ENCODE assay signal across 1 cellular context in the genomic region with DNA sequence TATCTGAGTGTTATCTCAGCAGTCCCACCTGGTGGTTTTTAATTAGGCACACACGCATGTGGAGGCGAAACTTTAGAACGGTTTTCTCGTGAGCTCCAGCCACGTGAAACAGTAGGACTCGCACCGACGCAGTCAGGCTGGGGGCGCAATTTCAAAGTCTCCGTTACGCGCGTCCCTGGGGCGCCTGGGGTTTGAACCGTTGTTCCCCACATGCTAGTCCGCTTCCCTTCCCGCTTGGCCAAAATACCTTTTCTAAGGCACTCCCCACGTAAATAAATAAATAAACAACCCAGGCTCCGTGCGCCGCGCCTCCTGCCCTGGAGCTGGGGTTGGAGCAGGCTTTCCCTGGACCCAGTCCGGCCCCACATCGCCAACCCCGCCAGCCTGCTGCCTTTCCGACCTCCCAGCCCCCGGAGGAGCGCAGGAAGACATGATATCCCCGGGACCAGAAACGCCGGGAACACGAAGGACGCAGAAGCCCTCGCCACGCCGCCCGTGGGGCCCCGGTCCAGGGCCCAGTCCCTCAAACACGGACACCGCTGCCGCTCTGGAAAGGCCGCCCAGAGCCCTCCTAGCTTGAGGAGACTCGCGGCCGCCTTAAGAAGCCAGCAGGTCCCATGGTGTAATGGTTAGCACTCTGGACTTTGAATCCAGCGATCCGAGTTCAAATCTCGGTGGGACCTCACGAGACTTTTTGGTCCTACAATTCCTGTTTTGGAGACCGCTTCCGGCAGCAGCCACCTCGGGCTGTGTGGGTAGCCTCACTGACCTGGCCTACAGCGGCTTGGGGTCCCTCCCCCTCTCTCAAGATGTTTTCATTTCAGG.
TF ChIP-seq lines count a peak whose summit lies in the region.

No MANE protein-coding gene starts in this region.

TF ChIP-seq in HepG2, 621 proteins besides CTCF, POLR2A, EP300 and RAD21 (continued from another document and continues in another):
- TF ChIP-seq, protein P1, sequence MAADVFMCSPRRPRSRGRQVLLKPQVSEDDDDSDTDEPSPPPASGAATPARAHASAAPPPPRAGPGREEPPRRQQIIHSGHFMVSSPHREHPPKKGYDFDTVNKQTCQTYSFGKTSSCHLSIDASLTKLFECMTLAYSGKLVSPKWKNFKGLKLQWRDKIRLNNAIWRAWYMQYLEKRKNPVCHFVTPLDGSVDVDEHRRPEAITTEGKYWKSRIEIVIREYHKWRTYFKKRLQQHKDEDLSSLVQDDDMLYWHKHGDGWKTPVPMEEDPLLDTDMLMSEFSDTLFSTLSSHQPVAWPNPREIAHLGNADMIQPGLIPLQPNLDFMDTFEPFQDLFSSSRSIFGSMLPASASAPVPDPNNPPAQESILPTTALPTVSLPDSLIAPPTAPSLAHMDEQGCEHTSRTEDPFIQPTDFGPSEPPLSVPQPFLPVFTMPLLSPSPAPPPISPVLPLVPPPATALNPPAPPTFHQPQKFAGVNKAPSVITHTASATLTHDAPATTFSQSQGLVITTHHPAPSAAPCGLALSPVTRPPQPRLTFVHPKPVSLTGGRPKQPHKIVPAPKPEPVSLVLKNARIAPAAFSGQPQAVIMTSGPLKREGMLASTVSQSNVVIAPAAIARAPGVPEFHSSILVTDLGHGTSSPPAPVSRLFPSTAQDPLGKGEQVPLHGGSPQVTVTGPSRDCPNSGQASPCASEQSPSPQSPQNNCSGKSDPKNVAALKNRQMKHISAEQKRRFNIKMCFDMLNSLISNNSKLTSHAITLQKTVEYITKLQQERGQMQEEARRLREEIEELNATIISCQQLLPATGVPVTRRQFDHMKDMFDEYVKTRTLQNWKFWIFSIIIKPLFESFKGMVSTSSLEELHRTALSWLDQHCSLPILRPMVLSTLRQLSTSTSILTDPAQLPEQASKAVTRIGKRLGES (CRISPR knock-in tag; IDR thresholded peaks at IDR 0.05; ENCODE audit: borderline replicate concordance): 0 out of 2 replicates have a peak, but pooled peaks have one; percentile 43
- TF ChIP-seq, protein P2, sequence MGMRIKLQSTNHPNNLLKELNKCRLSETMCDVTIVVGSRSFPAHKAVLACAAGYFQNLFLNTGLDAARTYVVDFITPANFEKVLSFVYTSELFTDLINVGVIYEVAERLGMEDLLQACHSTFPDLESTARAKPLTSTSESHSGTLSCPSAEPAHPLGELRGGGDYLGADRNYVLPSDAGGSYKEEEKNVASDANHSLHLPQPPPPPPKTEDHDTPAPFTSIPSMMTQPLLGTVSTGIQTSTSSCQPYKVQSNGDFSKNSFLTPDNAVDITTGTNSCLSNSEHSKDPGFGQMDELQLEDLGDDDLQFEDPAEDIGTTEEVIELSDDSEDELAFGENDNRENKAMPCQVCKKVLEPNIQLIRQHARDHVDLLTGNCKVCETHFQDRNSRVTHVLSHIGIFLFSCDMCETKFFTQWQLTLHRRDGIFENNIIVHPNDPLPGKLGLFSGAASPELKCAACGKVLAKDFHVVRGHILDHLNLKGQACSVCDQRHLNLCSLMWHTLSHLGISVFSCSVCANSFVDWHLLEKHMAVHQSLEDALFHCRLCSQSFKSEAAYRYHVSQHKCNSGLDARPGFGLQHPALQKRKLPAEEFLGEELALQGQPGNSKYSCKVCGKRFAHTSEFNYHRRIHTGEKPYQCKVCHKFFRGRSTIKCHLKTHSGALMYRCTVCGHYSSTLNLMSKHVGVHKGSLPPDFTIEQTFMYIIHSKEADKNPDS (CRISPR knock-in tag; IDR thresholded peaks at IDR 0.05): peak; percentile 40; the same call in 1 of the 2 replicates
- TF ChIP-seq, protein P3, sequence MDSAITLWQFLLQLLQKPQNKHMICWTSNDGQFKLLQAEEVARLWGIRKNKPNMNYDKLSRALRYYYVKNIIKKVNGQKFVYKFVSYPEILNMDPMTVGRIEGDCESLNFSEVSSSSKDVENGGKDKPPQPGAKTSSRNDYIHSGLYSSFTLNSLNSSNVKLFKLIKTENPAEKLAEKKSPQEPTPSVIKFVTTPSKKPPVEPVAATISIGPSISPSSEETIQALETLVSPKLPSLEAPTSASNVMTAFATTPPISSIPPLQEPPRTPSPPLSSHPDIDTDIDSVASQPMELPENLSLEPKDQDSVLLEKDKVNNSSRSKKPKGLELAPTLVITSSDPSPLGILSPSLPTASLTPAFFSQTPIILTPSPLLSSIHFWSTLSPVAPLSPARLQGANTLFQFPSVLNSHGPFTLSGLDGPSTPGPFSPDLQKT (CRISPR knock-in tag; IDR thresholded peaks at IDR 0.05; ENCODE audit: borderline replicate concordance): peak; percentile 97
- no peak for TF ChIP-seq ZNF672 (CRISPR knock-in tag; IDR thresholded peaks at IDR 0.05)
- TF ChIP-seq CHD4 (IDR thresholded peaks at IDR 0.05; ENCODE audit: borderline replicate concordance, low read length): 0 out of 2 replicates have a peak, but pooled peaks have one; percentile 7
- peak; percentile 69 for TF ChIP-seq KAT7 (CRISPR knock-in tag; IDR thresholded peaks at IDR 0.05; ENCODE audit: borderline replicate concordance)
- peak; percentile 92 for TF ChIP-seq GFI1 (CRISPR knock-in tag; IDR thresholded peaks at IDR 0.05; ENCODE audit: borderline replicate concordance)
- TF ChIP-seq ZBTB21 (CRISPR knock-in tag; IDR thresholded peaks at IDR 0.05): peak; percentile 17; the same call in 1 of the 2 replicates
- TF ChIP-seq, protein P4, sequence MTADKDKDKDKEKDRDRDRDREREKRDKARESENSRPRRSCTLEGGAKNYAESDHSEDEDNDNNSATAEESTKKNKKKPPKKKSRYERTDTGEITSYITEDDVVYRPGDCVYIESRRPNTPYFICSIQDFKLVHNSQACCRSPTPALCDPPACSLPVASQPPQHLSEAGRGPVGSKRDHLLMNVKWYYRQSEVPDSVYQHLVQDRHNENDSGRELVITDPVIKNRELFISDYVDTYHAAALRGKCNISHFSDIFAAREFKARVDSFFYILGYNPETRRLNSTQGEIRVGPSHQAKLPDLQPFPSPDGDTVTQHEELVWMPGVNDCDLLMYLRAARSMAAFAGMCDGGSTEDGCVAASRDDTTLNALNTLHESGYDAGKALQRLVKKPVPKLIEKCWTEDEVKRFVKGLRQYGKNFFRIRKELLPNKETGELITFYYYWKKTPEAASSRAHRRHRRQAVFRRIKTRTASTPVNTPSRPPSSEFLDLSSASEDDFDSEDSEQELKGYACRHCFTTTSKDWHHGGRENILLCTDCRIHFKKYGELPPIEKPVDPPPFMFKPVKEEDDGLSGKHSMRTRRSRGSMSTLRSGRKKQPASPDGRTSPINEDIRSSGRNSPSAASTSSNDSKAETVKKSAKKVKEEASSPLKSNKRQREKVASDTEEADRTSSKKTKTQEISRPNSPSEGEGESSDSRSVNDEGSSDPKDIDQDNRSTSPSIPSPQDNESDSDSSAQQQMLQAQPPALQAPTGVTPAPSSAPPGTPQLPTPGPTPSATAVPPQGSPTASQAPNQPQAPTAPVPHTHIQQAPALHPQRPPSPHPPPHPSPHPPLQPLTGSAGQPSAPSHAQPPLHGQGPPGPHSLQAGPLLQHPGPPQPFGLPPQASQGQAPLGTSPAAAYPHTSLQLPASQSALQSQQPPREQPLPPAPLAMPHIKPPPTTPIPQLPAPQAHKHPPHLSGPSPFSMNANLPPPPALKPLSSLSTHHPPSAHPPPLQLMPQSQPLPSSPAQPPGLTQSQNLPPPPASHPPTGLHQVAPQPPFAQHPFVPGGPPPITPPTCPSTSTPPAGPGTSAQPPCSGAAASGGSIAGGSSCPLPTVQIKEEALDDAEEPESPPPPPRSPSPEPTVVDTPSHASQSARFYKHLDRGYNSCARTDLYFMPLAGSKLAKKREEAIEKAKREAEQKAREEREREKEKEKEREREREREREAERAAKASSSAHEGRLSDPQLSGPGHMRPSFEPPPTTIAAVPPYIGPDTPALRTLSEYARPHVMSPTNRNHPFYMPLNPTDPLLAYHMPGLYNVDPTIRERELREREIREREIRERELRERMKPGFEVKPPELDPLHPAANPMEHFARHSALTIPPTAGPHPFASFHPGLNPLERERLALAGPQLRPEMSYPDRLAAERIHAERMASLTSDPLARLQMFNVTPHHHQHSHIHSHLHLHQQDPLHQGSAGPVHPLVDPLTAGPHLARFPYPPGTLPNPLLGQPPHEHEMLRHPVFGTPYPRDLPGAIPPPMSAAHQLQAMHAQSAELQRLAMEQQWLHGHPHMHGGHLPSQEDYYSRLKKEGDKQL (CRISPR knock-in tag; IDR thresholded peaks at IDR 0.05; ENCODE audit: low read depth): no peak; the same call in 1 of the 2 replicates
- TF ChIP-seq, protein P5, sequence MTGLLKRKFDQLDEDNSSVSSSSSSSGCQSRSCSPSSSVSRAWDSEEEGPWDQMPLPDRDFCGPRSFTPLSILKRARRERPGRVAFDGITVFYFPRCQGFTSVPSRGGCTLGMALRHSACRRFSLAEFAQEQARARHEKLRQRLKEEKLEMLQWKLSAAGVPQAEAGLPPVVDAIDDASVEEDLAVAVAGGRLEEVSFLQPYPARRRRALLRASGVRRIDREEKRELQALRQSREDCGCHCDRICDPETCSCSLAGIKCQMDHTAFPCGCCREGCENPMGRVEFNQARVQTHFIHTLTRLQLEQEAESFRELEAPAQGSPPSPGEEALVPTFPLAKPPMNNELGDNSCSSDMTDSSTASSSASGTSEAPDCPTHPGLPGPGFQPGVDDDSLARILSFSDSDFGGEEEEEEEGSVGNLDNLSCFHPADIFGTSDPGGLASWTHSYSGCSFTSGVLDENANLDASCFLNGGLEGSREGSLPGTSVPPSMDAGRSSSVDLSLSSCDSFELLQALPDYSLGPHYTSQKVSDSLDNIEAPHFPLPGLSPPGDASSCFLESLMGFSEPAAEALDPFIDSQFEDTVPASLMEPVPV (CRISPR knock-in tag; IDR thresholded peaks at IDR 0.05): peak; percentile 97
- no peak for TF ChIP-seq RCOR2 (CRISPR knock-in tag; IDR thresholded peaks at IDR 0.05)
- peak; percentile 93 for TF ChIP-seq SRF (IDR thresholded peaks at IDR 0.05; ENCODE audit: low read depth, low read length)
- TF ChIP-seq HMGA1 (CRISPR knock-in tag; conservative IDR thresholded peaks at IDR 0.05): no peak
- no peak for TF ChIP-seq SOX6 (IDR thresholded peaks at IDR 0.05)
- peak; percentile 30; the same call in 1 of the 2 replicates for TF ChIP-seq SOX6 (CRISPR knock-in tag; IDR thresholded peaks at IDR 0.05)
- peak; percentile 95 for TF ChIP-seq ZNF501 (CRISPR knock-in tag; IDR thresholded peaks at IDR 0.05)
- peak; percentile 89 for TF ChIP-seq ZNF256 (CRISPR knock-in tag; conservative IDR thresholded peaks at IDR 0.05)
- peak; percentile 91; the same call in 1 of the 2 replicates for TF ChIP-seq ZNF569 (CRISPR knock-in tag; IDR thresholded peaks at IDR 0.05; ENCODE audit: borderline replicate concordance)
- no peak; the same call in 1 of the 2 replicates for TF ChIP-seq ZNF143 (CRISPR knock-in tag; IDR thresholded peaks at IDR 0.05)
- TF ChIP-seq ZNF652 (CRISPR knock-in tag; IDR thresholded peaks at IDR 0.05; ENCODE audit: borderline replicate concordance, low read depth): peak; percentile 11; the same call in 1 of the 2 replicates
- no peak for TF ChIP-seq RFX5 (IDR thresholded peaks at IDR 0.05; ENCODE audit: low read depth, low read length)
- TF ChIP-seq, protein P6, sequence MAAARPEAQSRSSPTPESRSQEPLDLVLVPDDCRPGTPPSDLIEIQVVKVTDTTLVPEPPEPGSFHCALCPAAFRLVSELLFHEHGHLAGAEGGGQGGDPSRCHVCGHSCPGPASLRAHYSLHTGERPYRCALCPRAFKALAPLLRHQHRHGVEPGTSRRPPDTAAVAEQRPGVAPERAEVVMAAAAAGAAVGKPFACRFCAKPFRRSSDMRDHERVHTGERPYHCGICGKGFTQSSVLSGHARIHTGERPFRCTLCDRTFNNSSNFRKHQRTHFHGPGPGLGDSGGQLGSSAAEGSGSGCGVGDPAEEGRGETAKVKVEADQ (CRISPR knock-in tag; IDR thresholded peaks at IDR 0.05; ENCODE audit: borderline replicate concordance): peak; percentile 95; the same call in 1 of the 2 replicates
- peak; percentile 82 for TF ChIP-seq ZFP90 (CRISPR knock-in tag; IDR thresholded peaks at IDR 0.05; ENCODE audit: borderline replicate concordance)
- TF ChIP-seq ZMYM2 (CRISPR knock-in tag; IDR thresholded peaks at IDR 0.05): peak; percentile 93; the same call in 1 of the 2 replicates
- no peak; the same call in 1 of the 2 replicates for TF ChIP-seq ZNF460 (CRISPR knock-in tag; IDR thresholded peaks at IDR 0.05; ENCODE audit: borderline replicate concordance)
- peak; percentile 2; the same call in 1 of the 2 replicates for TF ChIP-seq LCORL (IDR thresholded peaks at IDR 0.05)
- peak; percentile 57; the same call in 1 of the 2 replicates for TF ChIP-seq LCORL (CRISPR knock-in tag; IDR thresholded peaks at IDR 0.05)
- TF ChIP-seq, protein P7, sequence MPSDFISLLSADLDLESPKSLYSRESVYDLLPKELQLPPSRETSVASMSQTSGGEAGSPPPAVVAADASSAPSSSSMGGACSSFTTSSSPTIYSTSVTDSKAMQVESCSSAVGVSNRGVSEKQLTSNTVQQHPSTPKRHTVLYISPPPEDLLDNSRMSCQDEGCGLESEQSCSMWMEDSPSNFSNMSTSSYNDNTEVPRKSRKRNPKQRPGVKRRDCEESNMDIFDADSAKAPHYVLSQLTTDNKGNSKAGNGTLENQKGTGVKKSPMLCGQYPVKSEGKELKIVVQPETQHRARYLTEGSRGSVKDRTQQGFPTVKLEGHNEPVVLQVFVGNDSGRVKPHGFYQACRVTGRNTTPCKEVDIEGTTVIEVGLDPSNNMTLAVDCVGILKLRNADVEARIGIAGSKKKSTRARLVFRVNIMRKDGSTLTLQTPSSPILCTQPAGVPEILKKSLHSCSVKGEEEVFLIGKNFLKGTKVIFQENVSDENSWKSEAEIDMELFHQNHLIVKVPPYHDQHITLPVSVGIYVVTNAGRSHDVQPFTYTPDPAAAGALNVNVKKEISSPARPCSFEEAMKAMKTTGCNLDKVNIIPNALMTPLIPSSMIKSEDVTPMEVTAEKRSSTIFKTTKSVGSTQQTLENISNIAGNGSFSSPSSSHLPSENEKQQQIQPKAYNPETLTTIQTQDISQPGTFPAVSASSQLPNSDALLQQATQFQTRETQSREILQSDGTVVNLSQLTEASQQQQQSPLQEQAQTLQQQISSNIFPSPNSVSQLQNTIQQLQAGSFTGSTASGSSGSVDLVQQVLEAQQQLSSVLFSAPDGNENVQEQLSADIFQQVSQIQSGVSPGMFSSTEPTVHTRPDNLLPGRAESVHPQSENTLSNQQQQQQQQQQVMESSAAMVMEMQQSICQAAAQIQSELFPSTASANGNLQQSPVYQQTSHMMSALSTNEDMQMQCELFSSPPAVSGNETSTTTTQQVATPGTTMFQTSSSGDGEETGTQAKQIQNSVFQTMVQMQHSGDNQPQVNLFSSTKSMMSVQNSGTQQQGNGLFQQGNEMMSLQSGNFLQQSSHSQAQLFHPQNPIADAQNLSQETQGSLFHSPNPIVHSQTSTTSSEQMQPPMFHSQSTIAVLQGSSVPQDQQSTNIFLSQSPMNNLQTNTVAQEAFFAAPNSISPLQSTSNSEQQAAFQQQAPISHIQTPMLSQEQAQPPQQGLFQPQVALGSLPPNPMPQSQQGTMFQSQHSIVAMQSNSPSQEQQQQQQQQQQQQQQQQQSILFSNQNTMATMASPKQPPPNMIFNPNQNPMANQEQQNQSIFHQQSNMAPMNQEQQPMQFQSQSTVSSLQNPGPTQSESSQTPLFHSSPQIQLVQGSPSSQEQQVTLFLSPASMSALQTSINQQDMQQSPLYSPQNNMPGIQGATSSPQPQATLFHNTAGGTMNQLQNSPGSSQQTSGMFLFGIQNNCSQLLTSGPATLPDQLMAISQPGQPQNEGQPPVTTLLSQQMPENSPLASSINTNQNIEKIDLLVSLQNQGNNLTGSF (CRISPR knock-in tag; IDR thresholded peaks at IDR 0.05): peak; percentile 83
- TF ChIP-seq KAT2B (IDR thresholded peaks at IDR 0.05; ENCODE audit: borderline replicate concordance, low read depth, low read length): no peak
